Comparison of ENCODE assay signal across 10 cellular contexts in the genomic region with DNA sequence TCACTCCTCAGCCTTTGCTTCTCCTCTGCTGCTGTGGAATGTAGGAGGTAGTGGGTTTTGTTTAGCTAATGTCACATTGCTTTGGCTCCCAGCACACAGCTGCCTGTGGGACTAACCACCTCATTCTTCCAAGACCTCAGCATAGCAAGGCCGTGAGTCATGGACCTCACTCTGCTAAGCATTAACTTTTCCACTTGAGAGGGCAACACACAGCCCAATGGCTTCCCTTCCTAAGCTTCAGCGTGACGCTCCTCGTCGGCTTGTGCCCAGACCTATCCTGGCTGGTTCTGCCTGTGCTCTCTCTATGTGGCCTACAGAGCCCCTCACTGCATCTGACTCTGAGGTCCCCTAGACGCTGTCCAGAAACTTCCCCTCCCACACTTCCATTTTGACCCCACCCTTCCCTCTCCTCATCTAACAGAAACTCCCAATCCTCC. TPM values are rescaled to one million over a fixed set of nuclear protein-coding genes. Genes with fewer than 3 reads are reported as not detected.
DNase-seq lines count a peak whose midpoint lies in the region; ATAC-seq and TF ChIP-seq lines count a peak whose summit lies in the region.
"Had no signal": no experiment of that assay in that cellular context is flagged by ENCODE, and none has a peak within 500 bp of the region (broad histone marks: within the 10 kb centered on the region; RNA-seq: fewer than 3 reads in every experiment).

No MANE protein-coding gene starts in this region.

- TF ChIP-seq POLR2A in testis (IDR thresholded peaks at IDR 0.05), result no peak

- intact Hi-C loops in testis (cut with DNase I; ENCODE audit: low total_unique reads), result no loop called here

- peak overlapping the region in 3 of 5 experiments; percentile 7 to 73 (median 25) for H3K4me3 Mint-ChIP-seq in brain
- H3K4me3 Mint-ChIP-seq: activated B cell treated with CpG ODN at 0.5 μM for 24 hours had no signal

- H3K27ac Mint-ChIP-seq in brain, result peak overlapping the region; percentile 42 to 95 (median 85)
- H3K27ac Mint-ChIP-seq: activated B cell treated with CpG ODN at 0.5 μM for 24 hours had no signal

- H3K4me1 Mint-ChIP-seq in brain, result peaks cover 33% of the 10 kb centered on the region

- no peaks in the 10 kb centered on the region for H3K27me3 ChIP-seq in testis
- H3K27me3 ChIP-seq: BLaER1 had no signal

- TF ChIP-seq CTCF in brain (conservative IDR thresholded peaks at IDR 0.05) (no peak), testis (IDR thresholded peaks at IDR 0.05) (no peak)

- no peaks in the 10 kb centered on the region for H3K36me3 Mint-ChIP-seq in brain

- H3K9me3 Mint-ChIP-seq in brain, result peaks cover 0 to 5% (median 0%) of the 10 kb centered on the region in 5 experiments
- H3K9me3 Mint-ChIP-seq: activated B cell treated with CpG ODN at 0.5 μM for 24 hours had no signal

- ATAC-seq in GM18873 (IDR thresholded peaks at IDR 0.05; ENCODE audit: low FRiP score, unreplicated experiment) (no peak), GM19455 (IDR thresholded peaks at IDR 0.05; ENCODE audit: unreplicated experiment) (no peak)

- DNase-seq in DMS79 (lab: John Stamatoyannopoulos, UW) (peak; percentile 20), DMS79 treated with DMSO at 0.1 percent for 48 hours (lab: John Stamatoyannopoulos, UW) (no peak), kidney tubule cell (ENCODE audit: low spot score) (peak; percentile 100), testis (peak; percentile 49), NCI-H526 treated with DMSO at 0.1 percent for 48 hours (lab: John Stamatoyannopoulos, UW) (no peak)
- DNase-seq: activated B cell treated with CpG ODN at 0.5 μM for 24 hours had no signal

- H3K4me1 ChIP-seq in testis, result no peaks in the 10 kb centered on the region

- 51 to 63% methylated on average over 6 of the region's 6 CpGs for WGBS in testis, 2 donors

- H3K9me3 ChIP-seq in testis, result no peaks in the 10 kb centered on the region
- H3K9me3 ChIP-seq: BLaER1 had no signal

- no peak overlapping the region for H3K4me3 ChIP-seq in testis
- H3K4me3 ChIP-seq: BLaER1 had no signal

- H3K36me3 ChIP-seq in testis (ENCODE audit: low read depth, missing control alignments), result no peaks in the 10 kb centered on the region
- H3K36me3 ChIP-seq: BLaER1 had no signal

- peak overlapping the region in 1 of 2 donors; percentile 77 for H3K27ac ChIP-seq in testis
- H3K27ac ChIP-seq: BLaER1 had no signal

- H3K27me3 Mint-ChIP-seq in brain, result peaks cover 4% of the 10 kb centered on the region

RNA-seq across cellular contexts. Expression of a gene that starts 23.3 kb away (rescaled TPM):
- 8.0 TPM for polyA plus RNA-seq in brain (ENCODE audit: insufficient read depth, low read depth, low replicate concordance)
- total RNA-seq in testis, result 10 to 100 TPM in 1 of 2 donors, 1 to 10 TPM in 1; 9.4 to 12.3 TPM
- 21.4 TPM for polyA plus RNA-seq in testis (ENCODE audit: insufficient read depth, low read depth, low replicate concordance)

RNA-seq across cellular contexts. Expression of a gene that starts 37.6 kb away (rescaled TPM):
- polyA plus RNA-seq in brain (ENCODE audit: insufficient read depth, low read depth, low replicate concordance) (15.2 TPM), testis (ENCODE audit: insufficient read depth, low read depth, low replicate concordance) (28.1 TPM)
- 10 to 100 TPM; 14.1 to 15.5 TPM for total RNA-seq in testis

Comparison
In these comparisons a context has a peak if more than half of its experiments do, and no peak if none do; other contexts are left out.
1. DNase-seq: peak in DMS79 (single experiment), kidney tubule cell (single experiment) and testis (single experiment); none in DMS79 treated with DMSO at 0.1 percent for 48 hours (single experiment) and NCI-H526 treated with DMSO at 0.1 percent for 48 hours (single experiment).